ENCODE assay signal across 23 cellular contexts in the genomic region with DNA sequence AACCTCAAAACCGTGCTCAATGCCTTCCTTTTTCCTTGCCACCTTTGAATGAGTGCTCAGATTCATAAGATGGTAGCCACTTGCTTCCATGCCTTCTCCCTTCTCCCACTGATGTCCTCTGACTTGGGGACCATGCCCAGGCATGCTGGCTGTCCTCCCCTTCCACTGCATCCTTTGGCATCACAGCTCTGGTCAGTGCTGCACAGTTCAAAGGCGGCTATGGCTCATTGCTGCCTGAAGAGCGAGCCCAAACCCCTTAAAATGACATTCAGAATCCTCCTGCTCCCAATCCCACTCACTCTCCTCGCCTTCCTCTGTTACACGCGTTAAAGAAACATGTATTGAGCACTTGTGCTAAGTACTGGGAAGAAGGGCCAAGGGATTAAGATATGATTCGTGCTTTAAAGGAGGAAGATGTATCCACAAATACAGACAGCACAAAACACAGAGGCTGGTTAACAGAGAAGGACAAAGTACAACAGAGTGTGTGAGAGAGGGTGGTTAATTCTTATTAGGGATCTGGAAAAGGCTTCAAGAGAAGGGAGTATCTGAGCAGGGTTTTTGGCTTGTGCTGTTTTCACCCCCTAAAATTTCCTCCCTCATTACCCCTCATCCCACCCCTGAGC.
DNase-seq lines count a peak whose midpoint lies in the region; TF ChIP-seq lines count a peak whose summit lies in the region.
"Had no signal": no experiment of that assay in that cellular context is flagged by ENCODE, and none has a peak within 500 bp of the region (broad histone marks: within the 10 kb centered on the region; RNA-seq: fewer than 3 reads in every experiment).

No MANE protein-coding gene starts in this region.

- H3K4me2 ChIP-seq in mammary epithelial cell (ENCODE audit: insufficient read depth, low read depth, low read length) = no peak overlapping the region

- H3K27ac Mint-ChIP-seq in MCF 10A (ENCODE audit: low read depth, unreplicated experiment) (no peak overlapping the region), progenitor cell of endocrine pancreas (no peak overlapping the region)
- H3K27ac Mint-ChIP-seq: activated CD4-positive, alpha-beta memory T cell treated with anti-CD3 and anti-CD28 coated beads, Interleukin-2, amount 10 ng/mL, durations not matched to agents 7 days and 5 days; activated naive CD8-positive, alpha-beta T cell; activated T-cell treated with anti-CD3 and anti-CD28 coated beads, Interleukin-2, amount 50 U/mL, for 72 hours; mesothelial cell of epicardium; T-cell had no signal

- no peak for TF ChIP-seq CTCF in mammary epithelial cell (conservative IDR thresholded peaks at IDR 0.05 in 1 of 2, IDR thresholded peaks at IDR 0.05 in 1 of 2; ENCODE audit: extremely low read depth in 1 of 2, insufficient read depth in 1 of 2, low read depth in 1 of 2, low read length in 2 of 2)
- TF ChIP-seq CTCF in MCF 10A (IDR thresholded peaks at IDR 0.05; ENCODE audit: unreplicated experiment) = no peak
- no peak for TF ChIP-seq CTCF in progenitor cell of endocrine pancreas (IDR thresholded peaks at IDR 0.05; ENCODE audit: unreplicated experiment)
- TF ChIP-seq CTCF in tibial artery (IDR thresholded peaks at IDR 0.05) = no peak

- no peak overlapping the region for H3K4me3 Mint-ChIP-seq in MCF 10A (ENCODE audit: unreplicated experiment)
- no peak overlapping the region for H3K4me3 Mint-ChIP-seq in progenitor cell of endocrine pancreas (ENCODE audit: low read depth)
- H3K4me3 Mint-ChIP-seq: activated CD4-positive, alpha-beta memory T cell treated with anti-CD3 and anti-CD28 coated beads, Interleukin-2, amount 10 ng/mL, durations not matched to agents 7 days and 5 days; activated naive CD8-positive, alpha-beta T cell; activated T-cell treated with anti-CD3 and anti-CD28 coated beads, Interleukin-2, amount 50 U/mL, for 72 hours; mesothelial cell of epicardium; neural crest cell; T-cell had no signal

- H2AFZ ChIP-seq in mammary epithelial cell (ENCODE audit: low read depth, low read length) = peak overlapping the region; percentile 72

- H3K4me1 Mint-ChIP-seq in MCF 10A (ENCODE audit: insufficient read depth, unreplicated experiment) = no peaks in the 10 kb centered on the region
- H3K4me1 Mint-ChIP-seq in progenitor cell of endocrine pancreas (ENCODE audit: low read depth) = no peaks in the 10 kb centered on the region
- H3K4me1 Mint-ChIP-seq: activated CD4-positive, alpha-beta memory T cell treated with anti-CD3 and anti-CD28 coated beads, Interleukin-2, amount 10 ng/mL, durations not matched to agents 7 days and 5 days; mesothelial cell of epicardium; T-cell had no signal

- H3K79me2 ChIP-seq in mammary epithelial cell (ENCODE audit: insufficient read depth, low read length) = no peaks in the 10 kb centered on the region

- intact Hi-C loops in mammary epithelial cell (cut with micrococcal nuclease) = loop anchor here (10.0 kb wide), 1 partner anchor 1450 kb away; no protein-coding TSS in a partner anchor
- intact Hi-C loops in MCF 10A (cut with micrococcal nuclease) = no loop called here
- intact Hi-C loops in tibial artery (cut with DNase I; ENCODE audit: low total_unique reads) = no loop called here

- H3K4me3 ChIP-seq in mammary epithelial cell (replicated peaks in 1 of 3; ENCODE audit: insufficient read depth in 1 of 3, low read depth in 2 of 3, low read length in 3 of 3) (no peak overlapping the region), tibial artery (no peak overlapping the region)
- H3K4me3 ChIP-seq: esophagus squamous epithelium, heart left ventricle, right atrium auricular region had no signal

- CTCF ChIA-PET in mammary epithelial cell (lab: Charles Lee; ENCODE audit: low non-redundant PET) (no interaction called here), MCF 10A (lab: Yijun Ruan, JAX) (interaction anchor here (0.6 to 5.0 kb wide), 4 partner anchors 118 to 383 kb away, joined by 3 to 149 read pairs (median 6); no protein-coding TSS in a partner anchor)

- no peaks in the 10 kb centered on the region for H4K20me1 ChIP-seq in mammary epithelial cell (ENCODE audit: insufficient read depth, low read length)

- POLR2A ChIA-PET in MCF 10A (lab: Yijun Ruan, JAX) = interaction anchor here (0.8 kb wide), 1 partner anchor 20 kb away, joined by 3 read pairs; no protein-coding TSS in a partner anchor

- H3K36me3 ChIP-seq in mammary epithelial cell (ENCODE audit: insufficient read depth, low read length) = no peaks in the 10 kb centered on the region
- H3K36me3 ChIP-seq in tibial artery = no peaks in the 10 kb centered on the region
- H3K36me3 ChIP-seq: brain microvascular endothelial cell, esophagus squamous epithelium, heart left ventricle, right atrium auricular region had no signal

- H3K27ac ChIP-seq in mammary epithelial cell (ENCODE audit: insufficient read depth, low read depth, low read length) (no peak overlapping the region), tibial artery (no peak overlapping the region)
- H3K27ac ChIP-seq: brain microvascular endothelial cell, esophagus squamous epithelium, heart left ventricle, right atrium auricular region, VCaP had no signal

- dilution Hi-C loops in mammary epithelial cell (cut with HindIII; ENCODE audit: low sequenced_read_pairs) = no loop called here

- H3K27me3 ChIP-seq in mammary epithelial cell (ENCODE audit: insufficient read depth, low read length) (no peaks in the 10 kb centered on the region), tibial artery (no peaks in the 10 kb centered on the region)
- H3K27me3 ChIP-seq: brain microvascular endothelial cell, right atrium auricular region had no signal

- H3K9ac ChIP-seq in mammary epithelial cell (ENCODE audit: insufficient read depth, low read length) = no peak overlapping the region

- in situ Hi-C loops in mammary epithelial cell (cut with MboI; ENCODE audit: low sequenced_read_pairs in 2 of 2) = loop anchor here (10.0 to 25.0 kb wide), 2 partner anchors 137 to 140 kb away; no protein-coding TSS in a partner anchor

- H3K9me3 ChIP-seq in mammary epithelial cell (replicated peaks; ENCODE audit: insufficient read depth, low read length) (no peaks in the 10 kb centered on the region), tibial artery (no peaks in the 10 kb centered on the region)
- H3K9me3 ChIP-seq: esophagus squamous epithelium, heart left ventricle, right atrium auricular region had no signal

- peaks cover 4% of the 10 kb centered on the region for H3K4me1 ChIP-seq in mammary epithelial cell (ENCODE audit: insufficient read depth, low read length)
- no peaks in the 10 kb centered on the region for H3K4me1 ChIP-seq in tibial artery
- H3K4me1 ChIP-seq: esophagus squamous epithelium, heart left ventricle, right atrium auricular region had no signal

- 94% methylated on average over 6 of the region's 7 CpGs for WGBS in mammary epithelial cell (ENCODE audit: low coverage, missing lambda C conversion rate)

- H3K9me3 Mint-ChIP-seq in MCF 10A (ENCODE audit: unreplicated experiment) (no peaks in the 10 kb centered on the region), progenitor cell of endocrine pancreas (ENCODE audit: low read depth) (no peaks in the 10 kb centered on the region)
- H3K9me3 Mint-ChIP-seq: activated CD4-positive, alpha-beta memory T cell treated with anti-CD3 and anti-CD28 coated beads, Interleukin-2, amount 10 ng/mL, durations not matched to agents 7 days and 5 days; activated T-cell treated with anti-CD3 and anti-CD28 coated beads, Interleukin-2, amount 50 U/mL, for 72 hours; mesothelial cell of epicardium; neural crest cell; T-cell had no signal

- BruUV-seq in mammary epithelial cell (replicated peaks; lab: Mats Ljungman, UMichigan) (no TSS peak), MCF 10A (replicated peaks; lab: Mats Ljungman, UMichigan) (no TSS peak)

- DNase-seq in mammary epithelial cell = no peak
- DNase-seq in MCF 10A (ENCODE audit: unreplicated experiment) = no peak
- peak; percentile 73 for DNase-seq in NCI-H69 (lab: John Stamatoyannopoulos, UW)
- peak; percentile 55 for DNase-seq in cerebellum (ENCODE audit: low spot score)
- DNase-seq in NCI-H774 (lab: John Stamatoyannopoulos, UW) = no peak
- no peak for DNase-seq in OCI-M2 (lab: John Stamatoyannopoulos, UW; ENCODE audit: unreplicated experiment)
- DNase-seq in progenitor cell of endocrine pancreas (ENCODE audit: low spot score, unreplicated experiment) = no peak
- no peak for DNase-seq in tibial artery
- DNase-seq: activated CD4-positive, alpha-beta memory T cell treated with anti-CD3 and anti-CD28 coated beads, Interleukin-2, amount 10 ng/mL, durations not matched to agents 7 days and 5 days; activated T-cell treated with anti-CD3 and anti-CD28 coated beads, Interleukin-2, amount 50 U/mL, for 72 hours; brain microvascular endothelial cell; esophagus squamous epithelium; HCEC 1CT; heart left ventricle; islet precursor cell; NCI-H510A; RPMI8226; T-cell had no signal

- H3K36me3 Mint-ChIP-seq in MCF 10A (ENCODE audit: insufficient read depth, unreplicated experiment) (no peaks in the 10 kb centered on the region), progenitor cell of endocrine pancreas (ENCODE audit: insufficient read depth) (no peaks in the 10 kb centered on the region)
- H3K36me3 Mint-ChIP-seq: activated naive CD8-positive, alpha-beta T cell; mesothelial cell of epicardium; T-cell had no signal

- no peaks in the 10 kb centered on the region for H3K27me3 Mint-ChIP-seq in MCF 10A (ENCODE audit: insufficient read depth, unreplicated experiment)
- peaks cover 15% of the 10 kb centered on the region for H3K27me3 Mint-ChIP-seq in progenitor cell of endocrine pancreas

Comparison
In these comparisons a context has a peak if more than half of its experiments do, and no peak if none do; other contexts are left out.
1. DNase-seq: peak in NCI-H69 (single experiment) and cerebellum (single experiment); none in mammary epithelial cell (single experiment), MCF 10A (single experiment), NCI-H774 (single experiment), OCI-M2 (single experiment), progenitor cell of endocrine pancreas (single experiment) and tibial artery (0 of 2).